8 cellular contexts compared by ENCODE assay signal in genomic region chr3:15796771-15797599, GRCh38. TPM values are rescaled to one million over a fixed set of nuclear protein-coding genes. Genes with fewer than 3 reads are reported as not detected.
DNase-seq lines count a peak whose midpoint lies in the region; ATAC-seq and TF ChIP-seq lines count a peak whose summit lies in the region.

No MANE protein-coding gene starts in this region.

- H3K4me3 ChIP-seq in GM12865 (ENCODE audit: low read depth, low read length) (peak overlapping the region; percentile 67), neuron (ENCODE audit: low read length) (peak overlapping the region; percentile 46)

- no peaks in the 10 kb centered on the region for H3K9me3 ChIP-seq in neuron (ENCODE audit: low read length)

- H3K27ac Mint-ChIP-seq in activated T-helper 1 cell treated with anti-CD3 and anti-CD28 coated beads, Interleukin-12 subunit alpha, Interleukin-12 subunit beta, Interleukin-2, Interleukin-4 antibody, amounts not matched to agents 30 ng/mL and 10 ng/mL and 1 ng/mL, durations not matched to agents 14 hours and 24 hours and 36 hours, result peak overlapping the region; percentile 99

- peak; percentile 40 for DNase-seq in GM12865 (ENCODE audit: low read depth)
- peak; percentile 82 for DNase-seq in LHCN-M2 (ENCODE audit: low read depth)
- no peak for DNase-seq in activated T-helper 1 cell treated with anti-CD3 and anti-CD28 coated beads, Interleukin-12 subunit alpha, Interleukin-12 subunit beta, Interleukin-2, Interleukin-4 antibody, amounts not matched to agents 30 ng/mL and 10 ng/mL and 1 ng/mL, durations not matched to agents 14 hours and 24 hours and 36 hours (ENCODE audit: low spot score)
- DNase-seq in fibroblast of the conjunctiva (ENCODE audit: low read depth), result peak; percentile 71
- DNase-seq in germinal center (ENCODE audit: low spot score), result no peak

- H3K36me3 Mint-ChIP-seq in activated T-helper 1 cell treated with anti-CD3 and anti-CD28 coated beads, Interleukin-12 subunit alpha, Interleukin-12 subunit beta, Interleukin-2, Interleukin-4 antibody, amounts not matched to agents 30 ng/mL and 10 ng/mL and 1 ng/mL, durations not matched to agents 14 hours and 24 hours and 36 hours (ENCODE audit: low read depth), result peaks cover 11% of the 10 kb centered on the region

- H2AFZ ChIP-seq in neuron (ENCODE audit: low read depth, low read length), result peak overlapping the region; percentile 64

- peaks cover 4% of the 10 kb centered on the region for H3K9me3 Mint-ChIP-seq in activated T-helper 1 cell treated with anti-CD3 and anti-CD28 coated beads, Interleukin-12 subunit alpha, Interleukin-12 subunit beta, Interleukin-2, Interleukin-4 antibody, amounts not matched to agents 30 ng/mL and 10 ng/mL and 1 ng/mL, durations not matched to agents 14 hours and 24 hours and 36 hours

- peaks cover 88% of the 10 kb centered on the region for H3K4me1 Mint-ChIP-seq in activated T-helper 1 cell treated with anti-CD3 and anti-CD28 coated beads, Interleukin-12 subunit alpha, Interleukin-12 subunit beta, Interleukin-2, Interleukin-4 antibody, amounts not matched to agents 30 ng/mL and 10 ng/mL and 1 ng/mL, durations not matched to agents 14 hours and 24 hours and 36 hours (ENCODE audit: low read depth)

- intact Hi-C loops in activated T-helper 1 cell treated with anti-CD3 and anti-CD28 coated beads, Interleukin-12 subunit alpha, Interleukin-12 subunit beta, Interleukin-2, Interleukin-4 antibody, amounts not matched to agents 30 ng/mL and 10 ng/mL and 1 ng/mL, durations not matched to agents 14 hours and 24 hours and 36 hours (cut with micrococcal nuclease), result loop anchor here (1.0 to 10.0 kb wide), 11 partner anchors 22 to 716 kb away; partner anchors contain the start of genes BTD, CAPN7, DPH3 and HACL1

- H3K4me3 Mint-ChIP-seq in activated T-helper 1 cell treated with anti-CD3 and anti-CD28 coated beads, Interleukin-12 subunit alpha, Interleukin-12 subunit beta, Interleukin-2, Interleukin-4 antibody, amounts not matched to agents 30 ng/mL and 10 ng/mL and 1 ng/mL, durations not matched to agents 14 hours and 24 hours and 36 hours, result peak overlapping the region; percentile 88

- no peaks in the 10 kb centered on the region for H3K27me3 Mint-ChIP-seq in activated T-helper 1 cell treated with anti-CD3 and anti-CD28 coated beads, Interleukin-12 subunit alpha, Interleukin-12 subunit beta, Interleukin-2, Interleukin-4 antibody, amounts not matched to agents 30 ng/mL and 10 ng/mL and 1 ng/mL, durations not matched to agents 14 hours and 24 hours and 36 hours (ENCODE audit: insufficient read depth)

- no peaks in the 10 kb centered on the region for H3K27me3 ChIP-seq in neuron (ENCODE audit: insufficient read depth, low read length)

- H3K4me1 ChIP-seq in neuron (ENCODE audit: insufficient read depth, low read length), result peaks cover 27% of the 10 kb centered on the region

- no peak for TF ChIP-seq CTCF in GM12865 (IDR thresholded peaks at IDR 0.05; ENCODE audit: insufficient read depth, low read depth, low read length, missing control alignments)

- peaks cover 1% of the 10 kb centered on the region for H3K36me3 ChIP-seq in neuron (ENCODE audit: insufficient read depth, low read length)

- ATAC-seq in HG03139 (IDR thresholded peaks at IDR 0.05; ENCODE audit: unreplicated experiment), result no peak
- no peak for ATAC-seq in HG02852 (IDR thresholded peaks at IDR 0.05; ENCODE audit: unreplicated experiment)

RNA-seq across cellular contexts. Expression of gene ANKRD28, which starts 0.8 kb away (rescaled TPM):
- total RNA-seq in LHCN-M2 (2014; rRNA removed), result 181 and 196 TPM in 2 replicates
- polyA plus RNA-seq in LHCN-M2 (2012), result 40.7 TPM
- total RNA-seq in activated T-helper 1 cell treated with anti-CD3 and anti-CD28 coated beads, Interleukin-12 subunit alpha, Interleukin-12 subunit beta, Interleukin-2, Interleukin-4 antibody, amounts not matched to agents 30 ng/mL and 10 ng/mL and 1 ng/mL, durations not matched to agents 14 hours and 24 hours and 36 hours, result 39.6 and 42.9 TPM in 2 replicates

Comparison
In these comparisons a context has a peak if more than half of its experiments do, and no peak if none do; other contexts are left out.
1. DNase-seq: peak in GM12865 (single experiment), LHCN-M2 (single experiment) and fibroblast of the conjunctiva (single experiment); none in activated T-helper 1 cell treated with anti-CD3 and anti-CD28 coated beads, Interleukin-12 subunit alpha, Interleukin-12 subunit beta, Interleukin-2, Interleukin-4 antibody, amounts not matched to agents 30 ng/mL and 10 ng/mL and 1 ng/mL, durations not matched to agents 14 hours and 24 hours and 36 hours (single experiment) and germinal center (single experiment).